Comparison of ENCODE assay signal across 1 cellular context in the genomic region with DNA sequence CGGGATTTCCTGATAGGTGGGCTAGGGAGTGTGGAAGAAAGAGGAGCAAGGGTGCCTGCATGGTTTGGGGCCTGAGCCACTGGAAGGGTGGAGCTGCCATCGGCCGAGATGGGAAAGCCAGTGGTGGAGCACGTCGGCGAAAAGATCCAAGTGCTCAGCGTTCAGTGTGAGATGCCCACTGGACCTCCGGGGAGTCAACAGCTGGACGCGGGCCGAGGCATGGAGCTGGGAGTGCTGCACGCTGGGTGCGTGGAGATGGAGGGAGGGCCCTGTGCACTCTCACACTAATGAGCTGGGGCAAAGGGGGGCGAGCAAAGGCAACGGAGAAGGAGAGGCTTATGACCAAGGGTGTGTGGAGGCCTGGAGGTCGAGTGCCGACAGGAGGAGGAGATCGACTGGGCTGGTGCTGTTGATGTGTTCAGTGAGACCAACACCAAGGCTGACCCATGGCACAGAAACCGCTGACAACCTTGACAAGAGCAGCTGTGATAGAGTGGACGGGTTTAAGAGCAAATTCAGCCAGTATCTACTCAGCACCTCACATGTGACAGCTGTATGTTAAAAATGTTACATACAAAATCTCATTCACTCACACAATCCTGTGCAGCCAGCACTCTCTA.
TF ChIP-seq lines count a peak whose summit lies in the region.

No MANE protein-coding gene starts in this region.

TF ChIP-seq in HepG2, 621 proteins besides CTCF, POLR2A, EP300 and RAD21:
- no peak for TF ChIP-seq ATF7-NPFF (CRISPR knock-in tag; IDR thresholded peaks at IDR 0.05; ENCODE audit: low read depth)
- no peak for TF ChIP-seq HIVEP1 (CRISPR knock-in tag; IDR thresholded peaks at IDR 0.05)
- TF ChIP-seq ZNF615 (CRISPR knock-in tag; IDR thresholded peaks at IDR 0.05; ENCODE audit: borderline replicate concordance): no peak
- TF ChIP-seq, protein P1, sequence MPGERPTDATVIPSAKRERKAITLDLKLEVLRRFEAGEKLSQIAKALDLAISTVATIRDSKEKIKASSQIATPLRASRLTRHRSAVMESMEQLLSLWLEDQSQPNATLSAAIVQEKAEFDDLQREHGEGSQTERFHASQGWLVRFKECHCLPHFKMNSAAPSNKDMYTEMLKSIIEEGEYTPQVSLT (CRISPR knock-in tag; IDR thresholded peaks at IDR 0.05; ENCODE audit: borderline replicate concordance, low read depth): no peak
- no peak for TF ChIP-seq ZFP41 (CRISPR knock-in tag; IDR thresholded peaks at IDR 0.05; ENCODE audit: borderline replicate concordance)
- TF ChIP-seq, protein P2, sequence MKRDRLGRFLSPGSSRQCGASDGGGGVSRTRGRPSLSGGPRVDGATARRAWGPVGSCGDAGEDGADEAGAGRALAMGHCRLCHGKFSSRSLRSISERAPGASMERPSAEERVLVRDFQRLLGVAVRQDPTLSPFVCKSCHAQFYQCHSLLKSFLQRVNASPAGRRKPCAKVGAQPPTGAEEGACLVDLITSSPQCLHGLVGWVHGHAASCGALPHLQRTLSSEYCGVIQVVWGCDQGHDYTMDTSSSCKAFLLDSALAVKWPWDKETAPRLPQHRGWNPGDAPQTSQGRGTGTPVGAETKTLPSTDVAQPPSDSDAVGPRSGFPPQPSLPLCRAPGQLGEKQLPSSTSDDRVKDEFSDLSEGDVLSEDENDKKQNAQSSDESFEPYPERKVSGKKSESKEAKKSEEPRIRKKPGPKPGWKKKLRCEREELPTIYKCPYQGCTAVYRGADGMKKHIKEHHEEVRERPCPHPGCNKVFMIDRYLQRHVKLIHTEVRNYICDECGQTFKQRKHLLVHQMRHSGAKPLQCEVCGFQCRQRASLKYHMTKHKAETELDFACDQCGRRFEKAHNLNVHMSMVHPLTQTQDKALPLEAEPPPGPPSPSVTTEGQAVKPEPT (CRISPR knock-in tag; IDR thresholded peaks at IDR 0.05; ENCODE audit: low read depth): no peak
- TF ChIP-seq ZNF225 (CRISPR knock-in tag; IDR thresholded peaks at IDR 0.05): no peak
